11 cellular contexts compared by ENCODE assay signal in the genomic region with DNA sequence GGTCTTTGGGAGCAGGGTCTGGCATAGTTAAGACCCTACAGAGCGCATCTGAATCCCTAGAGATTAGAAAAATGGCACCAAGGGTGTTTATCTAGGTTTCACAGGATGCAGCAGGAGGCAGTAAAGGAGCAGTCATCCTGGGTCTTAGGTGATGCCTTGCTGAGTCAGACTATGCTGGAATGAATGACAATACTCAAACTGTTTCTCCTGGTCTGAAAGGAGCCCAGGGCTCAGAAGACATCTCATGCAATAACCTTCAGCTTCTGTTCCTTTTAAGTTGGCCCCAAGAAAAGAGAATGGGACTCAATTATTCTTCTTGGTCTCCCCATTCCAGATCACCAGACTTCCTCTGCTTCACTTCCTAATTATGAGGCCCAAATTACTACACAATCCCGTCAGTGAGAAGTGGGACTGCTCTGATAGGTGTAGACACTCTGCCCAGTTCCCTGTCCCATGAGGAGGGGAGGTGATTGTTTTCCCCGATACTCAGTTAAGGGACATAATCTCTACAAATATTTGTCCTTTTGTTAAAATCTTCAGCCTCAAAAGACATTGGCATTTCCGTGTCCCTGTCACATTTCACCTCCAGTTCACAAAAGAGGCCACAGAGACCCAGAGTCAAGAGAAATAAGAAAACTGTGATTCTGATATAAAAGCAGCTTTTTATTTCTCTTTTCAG. TPM values are rescaled to one million over a fixed set of nuclear protein-coding genes. Genes with fewer than 3 reads are reported as not detected.
DNase-seq lines count a peak whose midpoint lies in the region; ATAC-seq and TF ChIP-seq lines count a peak whose summit lies in the region.
"Had no signal": no experiment of that assay in that cellular context is flagged by ENCODE, and none has a peak within 500 bp of the region (broad histone marks: within the 10 kb centered on the region; RNA-seq: fewer than 3 reads in every experiment).

No MANE protein-coding gene starts in this region.

- 60 to 72% (median 63%) methylated on average over 4 of the region's 4 CpGs for WGBS in ovary, 3 donors

- no peaks in the 10 kb centered on the region for H3K4me1 ChIP-seq in osteoblast (ENCODE audit: insufficient read depth, low read length)
- no peaks in the 10 kb centered on the region for H3K4me1 ChIP-seq in ovary (ENCODE audit: insufficient read depth)
- H3K4me1 ChIP-seq: ascending aorta had no signal

- no peak for TF ChIP-seq POLR2A in ovary (IDR thresholded peaks at IDR 0.05)

- intact Hi-C loops in ovary (cut with DNase I) = loop anchor here in 1 of 4 donors (10.0 kb wide), 1 partner anchor 67 kb away; a partner anchor contains a TSS

- no peak for TF ChIP-seq EP300 in ovary (IDR thresholded peaks at IDR 0.05)

- no peaks in the 10 kb centered on the region for H3K79me2 ChIP-seq in osteoblast (ENCODE audit: insufficient read depth, low read length)

- DNase-seq in LHCN-M2 (ENCODE audit: low read depth) (peak; percentile 44), cerebellar cortex (ENCODE audit: low spot score) (peak; percentile 10), osteoblast (ENCODE audit: insufficient read length, low spot score, missing footprints) (no peak), ovary (no peak)
- no peak for DNase-seq in stimulated activated CD4-positive, alpha-beta T cell treated with anti-CD3 and anti-CD28 coated beads, Interleukin-12 subunit alpha, Interleukin-12 subunit beta, amount 100 ng/mL, for 4 hours
- DNase-seq: activated CD4-positive, alpha-beta T cell treated with anti-CD3 and anti-CD28 coated beads, Interleukin-2, amount 10 ng/mL, durations not matched to agents 7 days and 5 days; NK-92 treated with Interleukin-12 subunit alpha and Interleukin-12 subunit beta, amount 100 ng/mL, for 24 hours had no signal

- H3K4me3 ChIP-seq in osteoblast (ENCODE audit: insufficient read depth, low read length) (no peak overlapping the region), ovary (no peak overlapping the region)
- H3K4me3 ChIP-seq: ascending aorta had no signal

- no peak overlapping the region for H3K4me2 ChIP-seq in osteoblast (ENCODE audit: insufficient read depth, low read length)

- H3K36me3 ChIP-seq in osteoblast (ENCODE audit: insufficient read depth, low read length) (no peaks in the 10 kb centered on the region), ovary (no peaks in the 10 kb centered on the region)
- H3K36me3 ChIP-seq: ascending aorta had no signal

- H3K27ac ChIP-seq in osteoblast (ENCODE audit: low read depth, low read length) (no peak overlapping the region), ovary (no peak overlapping the region)
- H3K27ac ChIP-seq: ascending aorta had no signal

- no peak for ATAC-seq in GM19455 (IDR thresholded peaks at IDR 0.05; ENCODE audit: unreplicated experiment)

- H3K27me3 ChIP-seq in osteoblast (ENCODE audit: insufficient read depth, low read length) (no peaks in the 10 kb centered on the region), ovary (no peaks in the 10 kb centered on the region)
- H3K27me3 ChIP-seq: ascending aorta had no signal

- H4K20me1 ChIP-seq in osteoblast (ENCODE audit: insufficient read depth, low read length) = no peaks in the 10 kb centered on the region

- peak; percentile 10; the same call in 1 of the 3 replicates for TF ChIP-seq CTCF in GM12872 (IDR thresholded peaks at IDR 0.05; ENCODE audit: insufficient read depth, low read depth, low read length)
- peak; percentile 34 for TF ChIP-seq CTCF in osteoblast (IDR thresholded peaks at IDR 0.05; ENCODE audit: extremely low read depth, low read depth, low read length)
- no peak for TF ChIP-seq CTCF in ovary (IDR thresholded peaks at IDR 0.05)

- H3K9me3 ChIP-seq in osteoblast (ENCODE audit: low read depth, low read length) (no peaks in the 10 kb centered on the region), ovary (no peaks in the 10 kb centered on the region)
- H3K9me3 ChIP-seq: ascending aorta had no signal

- peak overlapping the region; percentile 41 for H2AFZ ChIP-seq in osteoblast (ENCODE audit: low read length)

RNA-seq across cellular contexts. Expression of a gene that starts 14.8 kb away (rescaled TPM):
- not detected in 2 replicates for total RNA-seq in LHCN-M2 (2014; rRNA removed)
- polyA plus RNA-seq in LHCN-M2 (2012) = not detected
- not detected in 2 replicates for total RNA-seq in osteoblast
- not detected for total RNA-seq in ovary
- not detected for polyA plus RNA-seq in ovary
- total RNA-seq: activated CD4-positive, alpha-beta T cell treated with anti-CD3 and anti-CD28 coated beads, Interleukin-2, amount 10 ng/mL, durations not matched to agents 7 days and 5 days; ascending aorta; glomerular endothelial cell had no signal

RNA-seq across cellular contexts. Expression of a gene that starts 17.5 kb away (rescaled TPM):
- total RNA-seq in LHCN-M2 (2014; rRNA removed) (111 and 187 TPM in 2 replicates), osteoblast (567 and 652 TPM in 2 replicates), ovary (100 to 1,000 TPM in 3 of 7 donors, 10 to 100 TPM in 4; 81.5 to 161 (median 90.2) TPM)
- 68.9 TPM for polyA plus RNA-seq in LHCN-M2 (2012)
- 100 to 1,000 TPM in 1 of 2 donors, 10 to 100 TPM in 1; 56.1 to 122 TPM for polyA plus RNA-seq in ovary

RNA-seq across cellular contexts. Expression of a gene that starts 38.8 kb away (rescaled TPM):
- 0.29 TPM in 1 of 2 replicates, not detected in the other for total RNA-seq in LHCN-M2 (2014; rRNA removed)
- 0.40 TPM for polyA plus RNA-seq in LHCN-M2 (2012)
- not detected in 2 replicates for total RNA-seq in osteoblast
- total RNA-seq in ovary = under 1 TPM in 2 of 7 donors, not detected in 5; 0.23 to 0.35 TPM
- under 1 TPM in 1 of 2 donors, not detected in 1; 0.16 TPM for polyA plus RNA-seq in ovary
- total RNA-seq: ascending aorta, glomerular endothelial cell had no signal

RNA-seq across cellular contexts. Expression of a gene that starts 43.6 kb away (rescaled TPM):
- 17.3 and 29.0 TPM in 2 replicates for total RNA-seq in LHCN-M2 (2014; rRNA removed)
- 5.8 TPM for polyA plus RNA-seq in LHCN-M2 (2012)
- total RNA-seq in osteoblast = 10.5 and 19.2 TPM in 2 replicates
- 100 to 1,000 TPM in 1 of 7 donors, 10 to 100 TPM in 6; 41.0 to 103 (median 74.5) TPM for total RNA-seq in ovary
- 10 to 100 TPM; 44.2 to 67.2 TPM for polyA plus RNA-seq in ovary

Comparison
In these comparisons a context has a peak if more than half of its experiments do, and no peak if none do; other contexts are left out.
1. CTCF ChIP-seq: peak in GM12872 (single experiment) and osteoblast (single experiment); none in ovary (0 of 3).
2. DNase-seq: peak in LHCN-M2 (single experiment) and cerebellar cortex (single experiment); none in osteoblast (single experiment), ovary (0 of 5) and stimulated activated CD4-positive, alpha-beta T cell treated with anti-CD3 and anti-CD28 coated beads, Interleukin-12 subunit alpha, Interleukin-12 subunit beta, amount 100 ng/mL, for 4 hours (single experiment).